25 cellular contexts compared by ENCODE assay signal in the genomic region with DNA sequence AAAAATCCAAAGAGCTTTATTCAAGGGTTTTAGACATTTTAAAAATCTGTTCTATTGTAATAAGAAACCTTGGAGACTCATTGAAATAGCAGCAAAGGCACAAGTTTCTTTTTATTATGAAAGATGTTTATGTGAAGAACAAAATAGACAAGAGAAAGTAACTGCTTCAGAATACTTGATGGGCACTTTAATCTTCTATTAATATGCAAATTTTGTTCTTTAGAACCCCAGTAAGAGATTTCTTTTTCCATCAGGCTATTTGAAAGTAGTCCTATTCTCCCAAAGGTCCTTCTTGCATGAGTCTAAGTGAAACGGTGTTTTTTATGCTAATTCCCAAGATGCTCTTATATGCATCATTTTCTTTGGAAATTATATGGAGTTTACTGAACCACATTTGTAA.
"Had no signal": no experiment of that assay in that cellular context is flagged by ENCODE, and none has a peak within 500 bp of the region (broad histone marks: within the 10 kb centered on the region; RNA-seq: fewer than 3 reads in every experiment).

No MANE protein-coding gene starts in this region.

- H3K9ac ChIP-seq: parathyroid adenoma had no signal

- H3K4me3 ChIP-seq: left lung, lower lobe of right lung, psoas muscle, right lobe of liver, tibial nerve, uterus had no signal

- H3K79me2 ChIP-seq: parathyroid adenoma had no signal

- H3K4me1 Mint-ChIP-seq: naive thymus-derived CD8-positive, alpha-beta T cell; nephron; stimulated activated effector memory CD8-positive, alpha-beta T cell treated with anti-CD3 and anti-CD28 coated beads, Interleukin-12 subunit alpha, Interleukin-12 subunit beta, amount 100 ng/mL, for 72 hours had no signal

- DNase-seq: head of caudate nucleus; hypothalamus; kidney glomerular epithelial cell; left colon; left lung; lower lobe of right lung; mammary epithelial cell; mesenchymal stem cell; naive thymus-derived CD8-positive, alpha-beta T cell; nucleus accumbens; psoas muscle; right lobe of liver; stimulated activated CD4-positive, alpha-beta T cell treated with anti-CD3 and anti-CD28 coated beads, Interleukin-12 subunit alpha, Interleukin-12 subunit beta, amount 100 ng/mL, for 4 hours; stimulated activated CD4-positive, alpha-beta T cell treated with anti-CD3 and anti-CD28 coated beads, Interleukin-15, amount 100 ng/mL, for 24 hours; stimulated activated CD4-positive, alpha-beta T cell treated with anti-CD3 and anti-CD28 coated beads, Interleukin-2, amount 100 ng/mL, for 24 hours; stimulated activated CD4-positive, alpha-beta T cell treated with anti-CD3 and anti-CD28 coated beads, Interleukin-4, amount 100 ng/mL, for 1 hour; stimulated activated naive CD4-positive, alpha-beta T cell; uterus had no signal

- H3K9me3 ChIP-seq: psoas muscle, right lobe of liver, uterus had no signal

- H3K36me3 Mint-ChIP-seq: naive thymus-derived CD8-positive, alpha-beta T cell; stimulated activated effector memory CD8-positive, alpha-beta T cell treated with anti-CD3 and anti-CD28 coated beads, Interleukin-12 subunit alpha, Interleukin-12 subunit beta, amount 100 ng/mL, for 72 hours; type B pancreatic cell had no signal

- H2AFZ ChIP-seq: parathyroid adenoma had no signal

- H3K27ac ChIP-seq: left lung, lower lobe of right lung, parathyroid adenoma, psoas muscle, right lobe of liver, tibial nerve, uterus had no signal

- H3K36me3 ChIP-seq: left lung, lower lobe of right lung, right lobe of liver, tibial nerve, uterus had no signal

- H3K4me3 Mint-ChIP-seq: naive thymus-derived CD8-positive, alpha-beta T cell; nephron; neural crest cell; stimulated activated effector memory CD8-positive, alpha-beta T cell treated with anti-CD3 and anti-CD28 coated beads, Interleukin-12 subunit alpha, Interleukin-12 subunit beta, amount 100 ng/mL, for 72 hours; stimulated activated naive CD8-positive, alpha-beta T cell treated with anti-CD3 and anti-CD28 coated beads, Interleukin-15, Interleukin-2, amounts not matched to agents 100 ng/mL and 50 ng/mL, for 24 hours; type B pancreatic cell had no signal

- H3K27me3 Mint-ChIP-seq: naive thymus-derived CD8-positive, alpha-beta T cell; stimulated activated naive CD8-positive, alpha-beta T cell treated with anti-CD3 and anti-CD28 coated beads, Interleukin-15, Interleukin-2, amounts not matched to agents 100 ng/mL and 50 ng/mL, for 24 hours; type B pancreatic cell had no signal

- H3K9me3 Mint-ChIP-seq: stimulated activated effector memory CD8-positive, alpha-beta T cell treated with anti-CD3 and anti-CD28 coated beads, Interleukin-12 subunit alpha, Interleukin-12 subunit beta, amount 100 ng/mL, for 72 hours had no signal

- H3K4me1 ChIP-seq: left lung, lower lobe of right lung, parathyroid adenoma, psoas muscle, right lobe of liver, tibial nerve, uterus had no signal

- H3K27me3 ChIP-seq: left lung, right lobe of liver, tibial nerve, uterus had no signal

- H3K27ac Mint-ChIP-seq: naive thymus-derived CD8-positive, alpha-beta T cell; nephron; stimulated activated effector memory CD8-positive, alpha-beta T cell treated with anti-CD3 and anti-CD28 coated beads, Interleukin-12 subunit alpha, Interleukin-12 subunit beta, amount 100 ng/mL, for 72 hours; stimulated activated naive CD8-positive, alpha-beta T cell treated with anti-CD3 and anti-CD28 coated beads, Interleukin-15, Interleukin-2, amounts not matched to agents 100 ng/mL and 50 ng/mL, for 24 hours; type B pancreatic cell had no signal

- ATAC-seq: left colon; left lung; lower lobe of right lung; naive thymus-derived CD8-positive, alpha-beta T cell; psoas muscle; right lobe of liver; stimulated activated effector memory CD8-positive, alpha-beta T cell treated with anti-CD3 and anti-CD28 coated beads, Interleukin-12 subunit alpha, Interleukin-12 subunit beta, amount 100 ng/mL, for 72 hours had no signal
